ENCODE assay signal across 29 cellular contexts in the genomic region with DNA sequence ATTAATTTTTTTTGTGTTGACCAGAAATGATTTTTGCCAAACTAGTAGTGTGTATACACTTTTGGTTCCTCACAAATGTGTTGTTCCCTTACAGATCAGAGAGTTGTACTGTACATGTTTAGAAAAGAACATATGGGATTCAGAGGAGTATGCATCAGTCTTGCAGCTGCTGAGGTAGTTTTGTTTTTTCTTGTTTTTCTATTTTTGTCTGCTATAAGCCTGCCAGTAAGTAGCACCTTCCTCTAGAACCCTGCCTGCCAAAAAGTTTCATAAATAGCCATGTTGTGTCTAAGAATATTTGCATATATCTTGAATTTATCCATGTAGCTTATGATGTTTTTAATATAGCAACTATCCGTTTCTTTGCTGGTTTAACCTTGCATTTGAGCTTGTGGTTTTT.
"Had no signal": no experiment of that assay in that cellular context is flagged by ENCODE, and none has a peak within 500 bp of the region (broad histone marks: within the 10 kb centered on the region; RNA-seq: fewer than 3 reads in every experiment).

No MANE protein-coding gene starts in this region.

- H3K9ac ChIP-seq: neural progenitor cell had no signal

- H3K9me3 ChIP-seq: body of pancreas, colonic mucosa, esophagus squamous epithelium, heart right ventricle, lower lobe of right lung, right atrium auricular region, tibial nerve had no signal

- DNase-seq: activated CD4-positive, alpha-beta T cell treated with anti-CD3 and anti-CD28 coated beads for 48 hours; activated CD4-positive, alpha-beta T cell treated with anti-CD3 and anti-CD28 coated beads, Interleukin-2, amount 50 U/mL, for 48 hours; activated CD8-positive, alpha-beta memory T cell treated with anti-CD3 and anti-CD28 coated beads for 24 hours; activated effector memory CD4-positive, alpha-beta T cell treated with Interleukin-2 at 50 U/mL for 16 hours; activated naive CD4-positive, alpha-beta T cell treated with Interleukin-2 at 50 U/mL for 16 hours; body of pancreas; cerebellar nuclear complex; colonic mucosa; effector CD8-positive, alpha-beta T cell; esophagus squamous epithelium; foreskin melanocyte; heart right ventricle; kidney glomerular epithelial cell; lower lobe of right lung; mesenchymal stem cell; natural killer cell; occipital lobe; stimulated activated CD4-positive, alpha-beta T cell treated with anti-CD3 and anti-CD28 coated beads, Interleukin-1b, Interleukin-23, amount 100 ng/mL, for 48 hours; stimulated activated CD4-positive, alpha-beta T cell treated with anti-CD3 and anti-CD28 coated beads, Interleukin-4, amount 100 ng/mL, for 4 hours; stimulated activated CD8-positive, alpha-beta memory T cell treated with anti-CD3 and anti-CD28 coated beads, Interleukin-4, amount 100 ng/mL, for 48 hours had no signal

- H3K4me1 ChIP-seq: body of pancreas, colonic mucosa, esophagus squamous epithelium, heart right ventricle, lower lobe of right lung, neural progenitor cell, right atrium auricular region, tibial nerve had no signal

- H3K36me3 ChIP-seq: colonic mucosa had no signal

- H2AFZ ChIP-seq: neural progenitor cell had no signal

- ATAC-seq: activated CD4-positive, CD25-positive, alpha-beta regulatory T cell treated with anti-CD3 and anti-CD28 coated beads, Interleukin-2, amount 50 U/mL, for 24 hours; body of pancreas; heart right ventricle; left lobe of liver; lower lobe of right lung; natural killer cell; stimulated activated memory B cell treated with anti-CD40 and anti-IgM and Interleukin-4, amounts not matched to agents 10 μg/mL and 1 μg/mL and 100 μg/mL, for 72 hours had no signal

- H3K4me3 ChIP-seq: body of pancreas, colonic mucosa, esophagus squamous epithelium, heart right ventricle, lower lobe of right lung, neural progenitor cell, right atrium auricular region, smooth muscle cell, tibial nerve had no signal

- H3K27me3 ChIP-seq: body of pancreas, colonic mucosa, esophagus squamous epithelium, heart right ventricle, neural progenitor cell, right atrium auricular region, tibial nerve had no signal

- H3K27ac ChIP-seq: body of pancreas, colonic mucosa, epithelial cell of prostate, esophagus squamous epithelium, heart right ventricle, lower lobe of right lung, neural progenitor cell, right atrium auricular region, tibial nerve, VCaP had no signal

- H3K4me2 ChIP-seq: neural progenitor cell, smooth muscle cell had no signal
